8 cellular contexts compared by ENCODE assay signal in genomic region chr5:35436441-35437057, GRCh38.
DNase-seq lines count a peak whose midpoint lies in the region; ATAC-seq, FAIRE-seq and TF ChIP-seq lines count a peak whose summit lies in the region.

No MANE protein-coding gene starts in this region.

- no peaks in the 10 kb centered on the region for H3K27me3 ChIP-seq in SJCRH30
- peaks cover 13% of the 10 kb centered on the region for H3K27me3 ChIP-seq in foreskin keratinocyte
- H3K27me3 ChIP-seq in suprapubic skin = no peaks in the 10 kb centered on the region

- FAIRE-seq in urothelium cell line (lab: Jason Lieb, UNC) = no peak

- no peak overlapping the region for H3K27ac Mint-ChIP-seq in activated CD4-positive, alpha-beta T cell treated with anti-CD3 and anti-CD28 coated beads, Interleukin-2, amount 10 ng/mL, durations not matched to agents 24 days and 14 days

- no peaks in the 10 kb centered on the region for H3K4me1 ChIP-seq in SJCRH30
- no peaks in the 10 kb centered on the region for H3K4me1 ChIP-seq in foreskin keratinocyte
- no peaks in the 10 kb centered on the region for H3K4me1 ChIP-seq in suprapubic skin

- H3K4me3 ChIP-seq in SJCRH30 (no peak overlapping the region), suprapubic skin (no peak overlapping the region)

- TF ChIP-seq POLR2A in suprapubic skin (IDR thresholded peaks at IDR 0.05) = no peak

- peak; percentile 71 for ATAC-seq in foreskin keratinocyte
- no peak for ATAC-seq in HG03571 (IDR thresholded peaks at IDR 0.05; ENCODE audit: unreplicated experiment)

- H3K27me3 Mint-ChIP-seq in activated CD4-positive, alpha-beta T cell treated with anti-CD3 and anti-CD28 coated beads, Interleukin-2, amount 10 ng/mL, durations not matched to agents 24 days and 14 days = peaks cover 47% of the 10 kb centered on the region

- no peak for TF ChIP-seq EP300 in suprapubic skin (IDR thresholded peaks at IDR 0.05)

- WGBS in suprapubic skin = 72% methylated on average over 6 of the region's 6 CpGs

- intact Hi-C loops in activated CD4-positive, alpha-beta T cell treated with anti-CD3 and anti-CD28 coated beads, Interleukin-2, amount 10 ng/mL, durations not matched to agents 24 days and 14 days (cut with micrococcal nuclease) = no loop called here

- no peaks in the 10 kb centered on the region for H3K36me3 ChIP-seq in SJCRH30
- no peaks in the 10 kb centered on the region for H3K36me3 ChIP-seq in suprapubic skin

- H3K4me1 Mint-ChIP-seq in activated CD4-positive, alpha-beta T cell treated with anti-CD3 and anti-CD28 coated beads, Interleukin-2, amount 10 ng/mL, durations not matched to agents 24 days and 14 days = no peaks in the 10 kb centered on the region

- H3K9me3 ChIP-seq in SJCRH30 (replicated peaks) (no peaks in the 10 kb centered on the region), suprapubic skin (no peaks in the 10 kb centered on the region)

- peak; percentile 68 for TF ChIP-seq CTCF in foreskin keratinocyte (conservative IDR thresholded peaks at IDR 0.05)
- peak in 1 of 2 donors; percentile 23 for TF ChIP-seq CTCF in suprapubic skin (IDR thresholded peaks at IDR 0.05)

- H3K4me3 Mint-ChIP-seq in activated CD4-positive, alpha-beta T cell treated with anti-CD3 and anti-CD28 coated beads, Interleukin-2, amount 10 ng/mL, durations not matched to agents 24 days and 14 days = no peak overlapping the region

- DNase-seq in activated CD4-positive, alpha-beta T cell treated with anti-CD3 and anti-CD28 coated beads, Interleukin-2, amount 10 ng/mL, durations not matched to agents 24 days and 14 days = peak; percentile 60
- no peak for DNase-seq in activated CD4-positive, alpha-beta T cell treated with anti-CD3 and anti-CD28 coated beads for 1 hour
- DNase-seq in HuH-7 (ENCODE audit: low spot score) (peak; percentile 29), SJCRH30 (peak; percentile 17 to 74), foreskin keratinocyte (peak in 1 of 2 donors; percentile 20), urothelium cell line (ENCODE audit: low spot score) (peak; percentile 48), suprapubic skin (ENCODE audit: low spot score in 2 of 2) (no peak)

- no peaks in the 10 kb centered on the region for H3K36me3 Mint-ChIP-seq in activated CD4-positive, alpha-beta T cell treated with anti-CD3 and anti-CD28 coated beads, Interleukin-2, amount 10 ng/mL, durations not matched to agents 24 days and 14 days (ENCODE audit: low read depth)

- H3K27ac ChIP-seq in SJCRH30 (no peak overlapping the region), foreskin keratinocyte (no peak overlapping the region), suprapubic skin (no peak overlapping the region)

- no peaks in the 10 kb centered on the region for H3K9me3 Mint-ChIP-seq in activated CD4-positive, alpha-beta T cell treated with anti-CD3 and anti-CD28 coated beads, Interleukin-2, amount 10 ng/mL, durations not matched to agents 24 days and 14 days

Comparison
In these comparisons a context has a peak if more than half of its experiments do, and no peak if none do; other contexts are left out.
1. DNase-seq: peak in activated CD4-positive, alpha-beta T cell treated with anti-CD3 and anti-CD28 coated beads, Interleukin-2, amount 10 ng/mL, durations not matched to agents 24 days and 14 days (single experiment), HuH-7 (single experiment), SJCRH30 (2 of 2) and urothelium cell line (single experiment); none in activated CD4-positive, alpha-beta T cell treated with anti-CD3 and anti-CD28 coated beads for 1 hour (single experiment) and suprapubic skin (0 of 2).